ENCODE assay signal across 1 cellular context in genomic region chr7:129865932-129866214, GRCh38.
TF ChIP-seq lines count a peak whose summit lies in the region.

No MANE protein-coding gene starts in this region.

TF ChIP-seq in K562, 482 proteins besides CTCF, POLR2A, EP300 and RAD21 (continued from another document):
- TF ChIP-seq, protein P1, sequence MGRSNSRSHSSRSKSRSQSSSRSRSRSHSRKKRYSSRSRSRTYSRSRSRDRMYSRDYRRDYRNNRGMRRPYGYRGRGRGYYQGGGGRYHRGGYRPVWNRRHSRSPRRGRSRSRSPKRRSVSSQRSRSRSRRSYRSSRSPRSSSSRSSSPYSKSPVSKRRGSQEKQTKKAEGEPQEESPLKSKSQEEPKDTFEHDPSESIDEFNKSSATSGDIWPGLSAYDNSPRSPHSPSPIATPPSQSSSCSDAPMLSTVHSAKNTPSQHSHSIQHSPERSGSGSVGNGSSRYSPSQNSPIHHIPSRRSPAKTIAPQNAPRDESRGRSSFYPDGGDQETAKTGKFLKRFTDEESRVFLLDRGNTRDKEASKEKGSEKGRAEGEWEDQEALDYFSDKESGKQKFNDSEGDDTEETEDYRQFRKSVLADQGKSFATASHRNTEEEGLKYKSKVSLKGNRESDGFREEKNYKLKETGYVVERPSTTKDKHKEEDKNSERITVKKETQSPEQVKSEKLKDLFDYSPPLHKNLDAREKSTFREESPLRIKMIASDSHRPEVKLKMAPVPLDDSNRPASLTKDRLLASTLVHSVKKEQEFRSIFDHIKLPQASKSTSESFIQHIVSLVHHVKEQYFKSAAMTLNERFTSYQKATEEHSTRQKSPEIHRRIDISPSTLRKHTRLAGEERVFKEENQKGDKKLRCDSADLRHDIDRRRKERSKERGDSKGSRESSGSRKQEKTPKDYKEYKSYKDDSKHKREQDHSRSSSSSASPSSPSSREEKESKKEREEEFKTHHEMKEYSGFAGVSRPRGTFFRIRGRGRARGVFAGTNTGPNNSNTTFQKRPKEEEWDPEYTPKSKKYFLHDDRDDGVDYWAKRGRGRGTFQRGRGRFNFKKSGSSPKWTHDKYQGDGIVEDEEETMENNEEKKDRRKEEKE (IDR thresholded peaks at IDR 0.05; ENCODE audit: borderline replicate concordance in 1 of 2, control insufficient read depth in 1 of 2, low read depth in 2 of 2, low read length in 1 of 2): no peak
- TF ChIP-seq DMBX1 (CRISPR knock-in tag; IDR thresholded peaks at IDR 0.05; ENCODE audit: borderline replicate concordance) (peak; percentile 16; the same call in 1 of the 2 replicates), ZNF324 (CRISPR knock-in tag; IDR thresholded peaks at IDR 0.05) (no peak), NR4A1 (CRISPR knock-in tag; IDR thresholded peaks at IDR 0.05) (no peak), NR4A1 (tag; IDR thresholded peaks at IDR 0.05) (0 out of 2 replicates have a peak, but pooled peaks have one; percentile 45), RCOR1 (IDR thresholded peaks at IDR 0.05; ENCODE audit: borderline replicate concordance in 1 of 2, low read depth in 2 of 2, low read length in 2 of 2) (peak in 1 of 2 experiments; percentile 43; a peak in 1 of 4 replicates), RHOXF2B (CRISPR knock-in tag; conservative IDR thresholded peaks at IDR 0.05) (no peak), NFXL1 (CRISPR knock-in tag; IDR thresholded peaks at IDR 0.05) (0 out of 2 replicates have a peak, but pooled peaks have one; percentile 15), NR2C2 (CRISPR knock-in tag; IDR thresholded peaks at IDR 0.05) (no peak), NR2C2 (tag; IDR thresholded peaks at IDR 0.05) (peak; percentile 42; the same call in 1 of the 2 replicates), PRDM10 (IDR thresholded peaks at IDR 0.05; ENCODE audit: partially characterized antibody) (peak; percentile 80)
- TF ChIP-seq, protein P2, sequence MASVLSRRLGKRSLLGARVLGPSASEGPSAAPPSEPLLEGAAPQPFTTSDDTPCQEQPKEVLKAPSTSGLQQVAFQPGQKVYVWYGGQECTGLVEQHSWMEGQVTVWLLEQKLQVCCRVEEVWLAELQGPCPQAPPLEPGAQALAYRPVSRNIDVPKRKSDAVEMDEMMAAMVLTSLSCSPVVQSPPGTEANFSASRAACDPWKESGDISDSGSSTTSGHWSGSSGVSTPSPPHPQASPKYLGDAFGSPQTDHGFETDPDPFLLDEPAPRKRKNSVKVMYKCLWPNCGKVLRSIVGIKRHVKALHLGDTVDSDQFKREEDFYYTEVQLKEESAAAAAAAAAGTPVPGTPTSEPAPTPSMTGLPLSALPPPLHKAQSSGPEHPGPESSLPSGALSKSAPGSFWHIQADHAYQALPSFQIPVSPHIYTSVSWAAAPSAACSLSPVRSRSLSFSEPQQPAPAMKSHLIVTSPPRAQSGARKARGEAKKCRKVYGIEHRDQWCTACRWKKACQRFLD (CRISPR knock-in tag; IDR thresholded peaks at IDR 0.05): peak; percentile 18; the same call in 1 of the 2 replicates
